ENCODE assay signal across 1 cellular context in genomic region chr9:18587988-18588387, GRCh38.
TF ChIP-seq lines count a peak whose summit lies in the region.

No MANE protein-coding gene starts in this region.

TF ChIP-seq in SK-N-SH, 30 proteins besides CTCF, POLR2A, EP300 and RAD21 (continued from another document):
- TF ChIP-seq PBX3 (IDR thresholded peaks at IDR 0.05) = peak; percentile 87
- TF ChIP-seq CHD2 (IDR thresholded peaks at IDR 0.05; ENCODE audit: low read length, partially characterized antibody) = no peak
- peak; percentile 66 for TF ChIP-seq JUND (IDR thresholded peaks at IDR 0.05)
- TF ChIP-seq RCOR1 (IDR thresholded peaks at IDR 0.05; ENCODE audit: low read length) = no peak
- no peak for TF ChIP-seq RXRA (IDR thresholded peaks at IDR 0.05; ENCODE audit: borderline replicate concordance, low read depth)
- no peak for TF ChIP-seq FOXM1 (IDR thresholded peaks at IDR 0.05; ENCODE audit: low read depth)
- TF ChIP-seq TEAD4 (IDR thresholded peaks at IDR 0.05; ENCODE audit: borderline replicate concordance, insufficient read depth) = peak; percentile 50; the same call in 1 of the 2 replicates
- TF ChIP-seq MXI1 (IDR thresholded peaks at IDR 0.05; ENCODE audit: low read depth, low read length) = no peak
- TF ChIP-seq POLR2AphosphoS5 (IDR thresholded peaks at IDR 0.05; ENCODE audit: low read depth, low read length) = peak; percentile 24; the same call in 1 of the 2 replicates
- peak; percentile 47; the same call in 1 of the 2 replicates for TF ChIP-seq FOSL2 (IDR thresholded peaks at IDR 0.05; ENCODE audit: borderline replicate concordance, low read depth)
- TF ChIP-seq SIN3A (IDR thresholded peaks at IDR 0.05; ENCODE audit: borderline replicate concordance, low read depth, low read length) = no peak
